8 cellular contexts compared by ENCODE assay signal in genomic region chr10:95767884-95768556, GRCh38. TPM values are rescaled to one million over a fixed set of nuclear protein-coding genes. Genes with fewer than 3 reads are reported as not detected.
DNase-seq lines count a peak whose midpoint lies in the region; ATAC-seq and TF ChIP-seq lines count a peak whose summit lies in the region.

No MANE protein-coding gene starts in this region.

- no peaks in the 10 kb centered on the region for H3F3A ChIP-seq in MM.1S (ENCODE audit: insufficient read depth, low read length)

- no peaks in the 10 kb centered on the region for H3K27me3 Mint-ChIP-seq in HFFc6 (ENCODE audit: insufficient read depth)
- peaks cover 0 to 2% of the 10 kb centered on the region in 2 donors for H3K27me3 Mint-ChIP-seq in CD4-positive, alpha-beta memory T cell

- intact Hi-C loops in Right ventricle myocardium superior (cut with DNase I): no loop called here
- intact Hi-C loops in CD4-positive, alpha-beta memory T cell (cut with micrococcal nuclease): no loop called here

- H4K20me1 ChIP-seq in MM.1S (ENCODE audit: insufficient read depth, low read length): no peaks in the 10 kb centered on the region

- no peak overlapping the region for H3K4me3 ChIP-seq in MM.1S (ENCODE audit: low read length)
- H3K4me3 ChIP-seq in CD4-positive, alpha-beta memory T cell (ENCODE audit: low read length in 2 of 2): no peak overlapping the region

- no peaks in the 10 kb centered on the region for H3K9me2 ChIP-seq in MM.1S (replicated peaks; ENCODE audit: insufficient read depth, low read length)

- H3K9me3 ChIP-seq in MM.1S (replicated peaks; ENCODE audit: insufficient read depth, low read length): no peaks in the 10 kb centered on the region
- no peaks in the 10 kb centered on the region for H3K9me3 ChIP-seq in CD4-positive, alpha-beta memory T cell (ENCODE audit: control insufficient read depth in 1 of 2, low read length in 2 of 2)

- H3K36me3 Mint-ChIP-seq in HFFc6 (ENCODE audit: low read depth): no peaks in the 10 kb centered on the region
- H3K36me3 Mint-ChIP-seq in CD4-positive, alpha-beta memory T cell: no peaks in the 10 kb centered on the region

- no peak overlapping the region for H3K4me2 ChIP-seq in MM.1S (ENCODE audit: low read depth, low read length)

- H3K36me3 ChIP-seq in MM.1S (replicated peaks; ENCODE audit: insufficient read depth, low read length): no peaks in the 10 kb centered on the region
- H3K36me3 ChIP-seq in CD4-positive, alpha-beta memory T cell (ENCODE audit: insufficient read depth, low read length): no peaks in the 10 kb centered on the region

- DNase-seq in EL: peak; percentile 27
- no peak for DNase-seq in MM.1S
- DNase-seq in Right ventricle myocardium superior: no peak
- DNase-seq in HFFc6: no peak
- no peak for DNase-seq in CD4-positive, alpha-beta memory T cell
- no peak for DNase-seq in OCI-M2 (lab: John Stamatoyannopoulos, UW; ENCODE audit: unreplicated experiment)
- no peak for DNase-seq in putamen (ENCODE audit: low spot score)

- no peak overlapping the region for H3K4me3 Mint-ChIP-seq in HFFc6
- H3K4me3 Mint-ChIP-seq in CD4-positive, alpha-beta memory T cell: no peak overlapping the region

- CTCF ChIA-PET in CD4-positive, alpha-beta memory T cell (lab: Charles Lee; ENCODE audit: partially characterized antibody): no interaction called here

- peak; percentile 82 for ATAC-seq in GM21576 (IDR thresholded peaks at IDR 0.05; ENCODE audit: unreplicated experiment)
- ATAC-seq in Right ventricle myocardium superior (ENCODE audit: poor library complexity): peak; percentile 59

- H3K79me2 ChIP-seq in MM.1S (ENCODE audit: low read length): no peaks in the 10 kb centered on the region

- H2AFZ ChIP-seq in MM.1S (ENCODE audit: low read length): no peak overlapping the region

- H3K9ac ChIP-seq in MM.1S (ENCODE audit: low read length): no peak overlapping the region

- POLR2A ChIA-PET in CD4-positive, alpha-beta memory T cell (lab: Charles Lee; ENCODE audit: partially characterized antibody): no interaction called here

- H3K4me1 Mint-ChIP-seq in HFFc6 (ENCODE audit: low read depth): no peaks in the 10 kb centered on the region
- no peaks in the 10 kb centered on the region for H3K4me1 Mint-ChIP-seq in CD4-positive, alpha-beta memory T cell

- TF ChIP-seq CTCF in MM.1S (IDR thresholded peaks at IDR 0.05; ENCODE audit: low read length) (no peak), HFFc6 (IDR thresholded peaks at IDR 0.05) (no peak)

- H3K27ac ChIP-seq in MM.1S (ENCODE audit: low read length): peak overlapping the region; percentile 18; the same call in 1 of the 2 replicates
- no peak overlapping the region for H3K27ac ChIP-seq in CD4-positive, alpha-beta memory T cell (ENCODE audit: low read depth, low read length)

- peaks cover 4% of the 10 kb centered on the region; the same call in 1 of the 2 replicates for H3K4me1 ChIP-seq in MM.1S (ENCODE audit: low read length)
- H3K4me1 ChIP-seq in CD4-positive, alpha-beta memory T cell (ENCODE audit: insufficient read depth, low read length): no peaks in the 10 kb centered on the region

- peaks cover 49% of the 10 kb centered on the region for H3K9me3 Mint-ChIP-seq in HFFc6
- H3K9me3 Mint-ChIP-seq in CD4-positive, alpha-beta memory T cell: peaks cover 0 to 2% (median 0%) of the 10 kb centered on the region in 8 donors

- H3K27me3 ChIP-seq in MM.1S (replicated peaks; ENCODE audit: insufficient read depth, low read length): no peaks in the 10 kb centered on the region
- no peaks in the 10 kb centered on the region for H3K27me3 ChIP-seq in CD4-positive, alpha-beta memory T cell (ENCODE audit: insufficient read depth, low read length)

- no peak overlapping the region for H3K27ac Mint-ChIP-seq in HFFc6
- H3K27ac Mint-ChIP-seq in CD4-positive, alpha-beta memory T cell: no peak overlapping the region

RNA-seq across cellular contexts. Expression of gene ENTPD1, which starts 12.1 kb away (rescaled TPM):
- 6.0 TPM for total RNA-seq in Right ventricle myocardium superior
- not detected for total RNA-seq in HFFc6 (2021; fragmentation: NEBNext Ultra II Directional; extraction: Animal tissue kit (Norgen Biotek cat#: 25700))
- 1 to 10 TPM; 1.6 to 1.9 TPM for total RNA-seq in CD4-positive, alpha-beta memory T cell
- 1 to 10 TPM; 1.2 to 1.6 TPM for polyA plus RNA-seq in CD4-positive, alpha-beta memory T cell
